19 cellular contexts compared by ENCODE assay signal in genomic region chr5:34653708-34654107, GRCh38.
"Had no signal": no experiment of that assay in that cellular context is flagged by ENCODE, and none has a peak within 500 bp of the region (broad histone marks: within the 10 kb centered on the region; RNA-seq: fewer than 3 reads in every experiment).

No MANE protein-coding gene starts in this region.

- H3K79me2 ChIP-seq: parathyroid adenoma had no signal

- H3K9me3 ChIP-seq: lower lobe of right lung, right lobe of liver, transverse colon, upper lobe of right lung, uterus had no signal

- FAIRE-seq: frontal cortex, keratinocyte, small intestine had no signal

- H3K27me3 ChIP-seq: neural progenitor cell, right lobe of liver, transverse colon, upper lobe of right lung, uterus had no signal

- DNase-seq: cortex of kidney; head of caudate nucleus; left ventricle myocardium superior; lower lobe of right lung; natural killer cell; right lobe of liver; small intestine; stimulated activated CD4-positive, alpha-beta T cell treated with anti-CD3 and anti-CD28 coated beads, Interleukin-15, amount 100 ng/mL, for 24 hours; stimulated activated CD4-positive, alpha-beta T cell treated with anti-CD3 and anti-CD28 coated beads, Interleukin-2, amount 100 ng/mL, for 48 hours; stimulated activated naive B cell treated with anti-CD40 and anti-IgM and Interleukin-4, amounts not matched to agents 10 μg/mL and 1 μg/mL and 100 μg/mL, for 72 hours; transverse colon; upper lobe of right lung; uterus had no signal

- H3K9ac ChIP-seq: neural progenitor cell, parathyroid adenoma had no signal

- H3K4me1 ChIP-seq: right lobe of liver, uterus had no signal

- H3K36me3 ChIP-seq: lower lobe of right lung, neural progenitor cell, right lobe of liver, transverse colon, upper lobe of right lung, uterus had no signal

- H3K4me2 ChIP-seq: neural progenitor cell had no signal

- H2AFZ ChIP-seq: neural progenitor cell had no signal

- H3K27ac ChIP-seq: lower lobe of right lung, neural progenitor cell, parathyroid adenoma, right lobe of liver, transverse colon, upper lobe of right lung had no signal

- H3K9me3 Mint-ChIP-seq: natural killer cell; neural progenitor cell; stimulated activated naive B cell treated with anti-CD40 and anti-IgM and Interleukin-4, amounts not matched to agents 10 μg/mL and 1 μg/mL and 100 μg/mL, for 72 hours; stimulated activated naive CD8-positive, alpha-beta T cell treated with anti-CD3 and anti-CD28 coated beads, Interleukin-15, Interleukin-2, amounts not matched to agents 100 ng/mL and 50 ng/mL, for 24 hours had no signal

- H3K36me3 Mint-ChIP-seq: natural killer cell; neural progenitor cell; stimulated activated naive B cell treated with anti-CD40 and anti-IgM and Interleukin-4, amounts not matched to agents 10 μg/mL and 1 μg/mL and 100 μg/mL, for 72 hours had no signal

- H3K4me3 Mint-ChIP-seq: neural progenitor cell; stimulated activated naive B cell treated with anti-CD40 and anti-IgM and Interleukin-4, amounts not matched to agents 10 μg/mL and 1 μg/mL and 100 μg/mL, for 72 hours; stimulated activated naive CD8-positive, alpha-beta T cell treated with anti-CD3 and anti-CD28 coated beads, Interleukin-15, Interleukin-2, amounts not matched to agents 100 ng/mL and 50 ng/mL, for 24 hours had no signal

- H3K27ac Mint-ChIP-seq: neural progenitor cell; progenitor cell of endocrine pancreas; stimulated activated naive B cell treated with anti-CD40 and anti-IgM and Interleukin-4, amounts not matched to agents 10 μg/mL and 1 μg/mL and 100 μg/mL, for 72 hours; stimulated activated naive CD8-positive, alpha-beta T cell treated with anti-CD3 and anti-CD28 coated beads, Interleukin-15, Interleukin-2, amounts not matched to agents 100 ng/mL and 50 ng/mL, for 24 hours had no signal

- ATAC-seq: left ventricle myocardium superior; lower lobe of right lung; natural killer cell; right lobe of liver; stimulated activated naive B cell treated with anti-CD40 and anti-IgM and Interleukin-4, amounts not matched to agents 10 μg/mL and 1 μg/mL and 100 μg/mL, for 72 hours; upper lobe of right lung had no signal

- H3K4me3 ChIP-seq: lower lobe of right lung, neural progenitor cell, right lobe of liver, transverse colon, upper lobe of right lung, uterus had no signal
